In the genomic region with DNA sequence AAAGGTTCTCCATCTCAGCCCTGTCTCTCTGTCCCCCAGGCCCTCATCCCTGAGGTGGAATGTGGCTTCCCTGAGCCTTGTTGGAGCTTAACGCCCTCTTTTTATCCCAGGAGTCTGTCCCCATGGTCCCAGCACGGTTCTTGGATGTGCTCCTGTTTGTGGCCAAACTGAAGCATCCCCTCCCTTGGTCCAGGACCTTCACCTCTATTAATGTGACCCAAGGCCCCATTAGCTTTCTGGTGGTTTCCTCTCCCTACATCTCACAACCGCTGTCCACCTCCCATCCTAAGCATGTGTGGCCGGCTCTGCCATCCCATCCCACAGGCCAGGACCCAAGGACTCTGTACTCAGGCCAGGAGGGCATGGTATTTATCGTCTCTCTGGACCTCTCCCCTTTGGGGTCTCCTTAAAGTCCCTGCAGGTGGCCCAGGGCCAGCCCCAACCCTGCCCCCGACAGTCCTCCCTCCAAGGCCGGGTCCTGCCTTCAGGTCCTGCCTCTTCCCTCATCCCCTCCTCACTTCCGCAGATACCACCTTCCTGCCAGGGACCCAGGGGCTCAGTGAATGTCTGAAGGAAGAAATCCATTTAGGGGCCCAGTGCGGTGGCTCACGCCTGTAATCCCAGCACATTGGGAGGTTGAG, we compare ENCODE assay signal across 1 cellular context.
TF ChIP-seq lines count a peak whose summit lies in the region.

No MANE protein-coding gene starts in this region.

TF ChIP-seq in A549, 52 proteins besides CTCF, POLR2A, EP300 and RAD21:
- TF ChIP-seq EHMT2 (IDR thresholded peaks at IDR 0.05; ENCODE audit: low read depth) = no peak
- no peak for TF ChIP-seq POLR2AphosphoS2 (conservative IDR thresholded peaks at IDR 0.05; ENCODE audit: low read length)
- TF ChIP-seq HDAC2 (IDR thresholded peaks at IDR 0.05) = no peak
- TF ChIP-seq, protein P1, sequence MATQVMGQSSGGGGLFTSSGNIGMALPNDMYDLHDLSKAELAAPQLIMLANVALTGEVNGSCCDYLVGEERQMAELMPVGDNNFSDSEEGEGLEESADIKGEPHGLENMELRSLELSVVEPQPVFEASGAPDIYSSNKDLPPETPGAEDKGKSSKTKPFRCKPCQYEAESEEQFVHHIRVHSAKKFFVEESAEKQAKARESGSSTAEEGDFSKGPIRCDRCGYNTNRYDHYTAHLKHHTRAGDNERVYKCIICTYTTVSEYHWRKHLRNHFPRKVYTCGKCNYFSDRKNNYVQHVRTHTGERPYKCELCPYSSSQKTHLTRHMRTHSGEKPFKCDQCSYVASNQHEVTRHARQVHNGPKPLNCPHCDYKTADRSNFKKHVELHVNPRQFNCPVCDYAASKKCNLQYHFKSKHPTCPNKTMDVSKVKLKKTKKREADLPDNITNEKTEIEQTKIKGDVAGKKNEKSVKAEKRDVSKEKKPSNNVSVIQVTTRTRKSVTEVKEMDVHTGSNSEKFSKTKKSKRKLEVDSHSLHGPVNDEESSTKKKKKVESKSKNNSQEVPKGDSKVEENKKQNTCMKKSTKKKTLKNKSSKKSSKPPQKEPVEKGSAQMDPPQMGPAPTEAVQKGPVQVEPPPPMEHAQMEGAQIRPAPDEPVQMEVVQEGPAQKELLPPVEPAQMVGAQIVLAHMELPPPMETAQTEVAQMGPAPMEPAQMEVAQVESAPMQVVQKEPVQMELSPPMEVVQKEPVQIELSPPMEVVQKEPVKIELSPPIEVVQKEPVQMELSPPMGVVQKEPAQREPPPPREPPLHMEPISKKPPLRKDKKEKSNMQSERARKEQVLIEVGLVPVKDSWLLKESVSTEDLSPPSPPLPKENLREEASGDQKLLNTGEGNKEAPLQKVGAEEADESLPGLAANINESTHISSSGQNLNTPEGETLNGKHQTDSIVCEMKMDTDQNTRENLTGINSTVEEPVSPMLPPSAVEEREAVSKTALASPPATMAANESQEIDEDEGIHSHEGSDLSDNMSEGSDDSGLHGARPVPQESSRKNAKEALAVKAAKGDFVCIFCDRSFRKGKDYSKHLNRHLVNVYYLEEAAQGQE (IDR thresholded peaks at IDR 0.05) = no peak
- TF ChIP-seq CHD4 (IDR thresholded peaks at IDR 0.05; ENCODE audit: borderline replicate concordance) = no peak
- no peak for TF ChIP-seq SREBF2 (IDR thresholded peaks at IDR 0.05)
- no peak for TF ChIP-seq RNF2 (IDR thresholded peaks at IDR 0.05; ENCODE audit: borderline replicate concordance, low read depth)
